ENCODE assay signal across 28 cellular contexts in genomic region chr1:76799700-76800099, GRCh38.
"Had no signal": no experiment of that assay in that cellular context is flagged by ENCODE, and none has a peak within 500 bp of the region (broad histone marks: within the 10 kb centered on the region; RNA-seq: fewer than 3 reads in every experiment).

No MANE protein-coding gene starts in this region.

- DNase-seq: activated CD4-positive, alpha-beta T cell treated with anti-CD3 and anti-CD28 coated beads for 4 hours; activated CD4-positive, alpha-beta T cell treated with anti-CD3 and anti-CD28 coated beads, Interleukin-2, amount 50 U/mL, for 4 hours; activated effector memory CD4-positive, alpha-beta T cell treated with Interleukin-2 at 50 U/mL for 16 hours; activated naive CD4-positive, alpha-beta T cell treated with anti-CD3 and anti-CD28 coated beads for 36 hours; activated naive CD8-positive, alpha-beta T cell treated with anti-CD3 and anti-CD28 coated beads for 36 hours; activated T-cell treated with anti-CD3 and anti-CD28 coated beads for 4 hours; adrenal gland; aorta; cerebellar nuclear complex; colonic mucosa; effector CD8-positive, alpha-beta T cell; esophagus squamous epithelium; foreskin melanocyte; glutamatergic neuron; left cardiac atrium; left ventricle myocardium superior; posterior cingulate gyrus; right lobe of liver; stimulated activated CD4-positive, alpha-beta T cell treated with anti-CD3 and anti-CD28 coated beads, Interleukin-4, amount 100 ng/mL, for 1 hour; substantia nigra; upper lobe of left lung had no signal

- H3K4me1 Mint-ChIP-seq: activated naive CD8-positive, alpha-beta T cell treated with anti-CD3 and anti-CD28 coated beads for 36 hours; brain; nephron; stimulated activated effector memory CD8-positive, alpha-beta T cell treated with anti-CD3 and anti-CD28 coated beads, Interleukin-12 subunit alpha, Interleukin-12 subunit beta, amount 100 ng/mL, for 72 hours had no signal

- H3K27me3 ChIP-seq: adrenal gland, cardiac muscle cell, colonic mucosa, esophagus squamous epithelium, right lobe of liver, upper lobe of left lung, vagina had no signal

- H3K4me1 ChIP-seq: adrenal gland, colonic mucosa, esophagus squamous epithelium, right lobe of liver, upper lobe of left lung, vagina had no signal

- H3K27ac Mint-ChIP-seq: activated naive CD4-positive, alpha-beta T cell treated with anti-CD3 and anti-CD28 coated beads for 36 hours; activated naive CD8-positive, alpha-beta T cell treated with anti-CD3 and anti-CD28 coated beads for 36 hours; brain; nephron; stimulated activated effector memory CD8-positive, alpha-beta T cell treated with anti-CD3 and anti-CD28 coated beads, Interleukin-12 subunit alpha, Interleukin-12 subunit beta, amount 100 ng/mL, for 72 hours; stimulated activated naive CD8-positive, alpha-beta T cell treated with anti-CD3 and anti-CD28 coated beads, Interleukin-15, Interleukin-2, amounts not matched to agents 100 ng/mL and 50 ng/mL, for 24 hours had no signal

- H3K36me3 Mint-ChIP-seq: activated naive CD8-positive, alpha-beta T cell treated with anti-CD3 and anti-CD28 coated beads for 36 hours; brain; stimulated activated effector memory CD8-positive, alpha-beta T cell treated with anti-CD3 and anti-CD28 coated beads, Interleukin-12 subunit alpha, Interleukin-12 subunit beta, amount 100 ng/mL, for 72 hours had no signal

- H3K9me3 Mint-ChIP-seq: activated naive CD4-positive, alpha-beta T cell treated with anti-CD3 and anti-CD28 coated beads for 36 hours; activated naive CD8-positive, alpha-beta T cell treated with anti-CD3 and anti-CD28 coated beads for 36 hours; brain; nephron; stimulated activated effector memory CD8-positive, alpha-beta T cell treated with anti-CD3 and anti-CD28 coated beads, Interleukin-12 subunit alpha, Interleukin-12 subunit beta, amount 100 ng/mL, for 72 hours; stimulated activated naive CD8-positive, alpha-beta T cell treated with anti-CD3 and anti-CD28 coated beads, Interleukin-15, Interleukin-2, amounts not matched to agents 100 ng/mL and 50 ng/mL, for 24 hours had no signal

- H3K36me3 ChIP-seq: adrenal gland, cardiac muscle cell, colonic mucosa, esophagus squamous epithelium, right lobe of liver, upper lobe of left lung, vagina had no signal

- ATAC-seq: left cardiac atrium; left ventricle myocardium superior; right lobe of liver; stimulated activated effector memory CD8-positive, alpha-beta T cell treated with anti-CD3 and anti-CD28 coated beads, Interleukin-12 subunit alpha, Interleukin-12 subunit beta, amount 100 ng/mL, for 72 hours had no signal

- H3K27ac ChIP-seq: adrenal gland, cardiac muscle cell, colonic mucosa, epithelial cell of prostate, esophagus squamous epithelium, right lobe of liver, upper lobe of left lung, vagina had no signal

- H3K27me3 Mint-ChIP-seq: brain; stimulated activated naive CD8-positive, alpha-beta T cell treated with anti-CD3 and anti-CD28 coated beads, Interleukin-15, Interleukin-2, amounts not matched to agents 100 ng/mL and 50 ng/mL, for 24 hours had no signal

- H3K4me3 Mint-ChIP-seq: activated naive CD4-positive, alpha-beta T cell treated with anti-CD3 and anti-CD28 coated beads for 36 hours; activated naive CD8-positive, alpha-beta T cell treated with anti-CD3 and anti-CD28 coated beads for 36 hours; brain; nephron; stimulated activated effector memory CD8-positive, alpha-beta T cell treated with anti-CD3 and anti-CD28 coated beads, Interleukin-12 subunit alpha, Interleukin-12 subunit beta, amount 100 ng/mL, for 72 hours; stimulated activated naive CD8-positive, alpha-beta T cell treated with anti-CD3 and anti-CD28 coated beads, Interleukin-15, Interleukin-2, amounts not matched to agents 100 ng/mL and 50 ng/mL, for 24 hours had no signal

- H3K4me3 ChIP-seq: adrenal gland, cardiac muscle cell, colonic mucosa, esophagus squamous epithelium, right lobe of liver, upper lobe of left lung, vagina had no signal

- H3K9me3 ChIP-seq: adrenal gland, colonic mucosa, esophagus squamous epithelium, right lobe of liver, upper lobe of left lung, vagina had no signal
